1 cellular context compared by ENCODE assay signal in the genomic region with DNA sequence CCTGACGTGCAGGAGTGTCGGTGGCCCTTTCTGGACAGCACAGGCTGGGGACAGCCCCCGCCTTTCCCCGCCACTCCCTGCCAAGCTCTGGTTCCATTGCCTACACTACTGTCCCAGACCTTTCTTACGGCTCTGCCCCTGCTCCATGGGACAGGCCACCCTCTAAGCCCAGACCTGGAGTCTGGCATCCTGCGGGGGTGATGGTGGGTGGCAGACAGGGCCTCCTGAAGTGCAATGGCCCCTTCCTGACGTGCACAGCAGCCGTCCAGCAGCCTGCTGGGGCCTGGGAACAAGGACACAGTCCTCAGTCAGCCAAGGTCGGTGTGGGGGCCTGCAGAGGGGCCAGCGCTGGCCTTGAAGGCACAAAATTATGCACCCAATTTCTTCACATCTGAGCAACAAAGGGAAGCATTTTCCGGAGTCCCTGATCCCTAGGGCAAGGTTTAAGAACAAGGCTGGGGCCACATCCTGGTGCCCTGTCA.
TF ChIP-seq lines count a peak whose summit lies in the region.

No MANE protein-coding gene starts in this region.

TF ChIP-seq in IMR-90, 13 proteins besides CTCF, POLR2A, EP300 and RAD21:
- TF ChIP-seq MAFK (IDR thresholded peaks at IDR 0.05; ENCODE audit: low read depth, low read length) (no peak), FOS (IDR thresholded peaks at IDR 0.05; ENCODE audit: low read depth, low read length) (no peak), BHLHE40 (IDR thresholded peaks at IDR 0.05; ENCODE audit: low read depth, low read length) (no peak), CEBPB (IDR thresholded peaks at IDR 0.05; ENCODE audit: low read depth, low read length) (no peak), CHD1 (IDR thresholded peaks at IDR 0.05; ENCODE audit: low read depth, low read length) (no peak), MXI1 (IDR thresholded peaks at IDR 0.05; ENCODE audit: borderline replicate concordance, low read depth, low read length) (no peak), RFX5 (IDR thresholded peaks at IDR 0.05; ENCODE audit: low read depth, low read length) (no peak), NFE2L2 (IDR thresholded peaks at IDR 0.05; ENCODE audit: low read depth, low read length) (no peak), MAZ (IDR thresholded peaks at IDR 0.05; ENCODE audit: borderline replicate concordance, low read depth, low read length) (no peak), RCOR1 (IDR thresholded peaks at IDR 0.05; ENCODE audit: insufficient replicate concordance, low read length) (no peak), SMC3 (IDR thresholded peaks at IDR 0.05; ENCODE audit: low read depth, low read length) (no peak)
- TF ChIP-seq, protein P1, sequence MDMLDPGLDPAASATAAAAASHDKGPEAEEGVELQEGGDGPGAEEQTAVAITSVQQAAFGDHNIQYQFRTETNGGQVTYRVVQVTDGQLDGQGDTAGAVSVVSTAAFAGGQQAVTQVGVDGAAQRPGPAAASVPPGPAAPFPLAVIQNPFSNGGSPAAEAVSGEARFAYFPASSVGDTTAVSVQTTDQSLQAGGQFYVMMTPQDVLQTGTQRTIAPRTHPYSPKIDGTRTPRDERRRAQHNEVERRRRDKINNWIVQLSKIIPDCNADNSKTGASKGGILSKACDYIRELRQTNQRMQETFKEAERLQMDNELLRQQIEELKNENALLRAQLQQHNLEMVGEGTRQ (IDR thresholded peaks at IDR 0.05; ENCODE audit: low read depth, low read length), result no peak
- TF ChIP-seq, protein P2, sequence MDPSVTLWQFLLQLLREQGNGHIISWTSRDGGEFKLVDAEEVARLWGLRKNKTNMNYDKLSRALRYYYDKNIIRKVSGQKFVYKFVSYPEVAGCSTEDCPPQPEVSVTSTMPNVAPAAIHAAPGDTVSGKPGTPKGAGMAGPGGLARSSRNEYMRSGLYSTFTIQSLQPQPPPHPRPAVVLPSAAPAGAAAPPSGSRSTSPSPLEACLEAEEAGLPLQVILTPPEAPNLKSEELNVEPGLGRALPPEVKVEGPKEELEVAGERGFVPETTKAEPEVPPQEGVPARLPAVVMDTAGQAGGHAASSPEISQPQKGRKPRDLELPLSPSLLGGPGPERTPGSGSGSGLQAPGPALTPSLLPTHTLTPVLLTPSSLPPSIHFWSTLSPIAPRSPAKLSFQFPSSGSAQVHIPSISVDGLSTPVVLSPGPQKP (IDR thresholded peaks at IDR 0.05; ENCODE audit: borderline replicate concordance, low read depth, low read length), result no peak
